In genomic region chr11:74195828-74196227, GRCh38 we compare ENCODE assay signal across 26 cellular contexts. TPM values are rescaled to one million over a fixed set of nuclear protein-coding genes. Genes with fewer than 3 reads are reported as not detected.
A peak's percentile ranks its signal among the peaks of the same experiment; 100 is the strongest.
DNase-seq lines count a peak whose midpoint lies in the region; ATAC-seq, FAIRE-seq and TF ChIP-seq lines count a peak whose summit lies in the region.
"Had no signal": no experiment of that assay in that cellular context is flagged by ENCODE, and none has a peak within 500 bp of the region (broad histone marks: within the 10 kb centered on the region; RNA-seq: fewer than 3 reads in every experiment).

No MANE protein-coding gene starts in this region.

- H3K9me3 ChIP-seq in endothelial cell of umbilical vein (replicated peaks; ENCODE audit: control insufficient read depth, insufficient read depth, low read length): no peaks in the 10 kb centered on the region
- H3K9me3 ChIP-seq in heart right ventricle: peaks cover 0 to 16% (median 0%) of the 10 kb centered on the region in 11 donors
- H3K9me3 ChIP-seq: ascending aorta, ovary, tibial nerve had no signal

- peak; percentile 5 for DNase-seq in A172 (ENCODE audit: low spot score)
- peak; percentile 9 for DNase-seq in EL
- DNase-seq in NCI-H69 (lab: John Stamatoyannopoulos, UW): peak; percentile 64
- DNase-seq in endothelial cell of umbilical vein (ENCODE audit: low read depth, low spot score): peak; percentile 32
- no peak for DNase-seq in heart right ventricle
- no peak for DNase-seq in DMS79 (lab: John Stamatoyannopoulos, UW)
- DNase-seq in SHP77 treated with DMSO at 0.1 percent for 48 hours (lab: John Stamatoyannopoulos, UW): no peak
- DNase-seq: activated CD4-positive, alpha-beta T cell treated with anti-CD3 and anti-CD28 coated beads, Interleukin-2, amount 10 ng/mL, durations not matched to agents 24 days and 14 days; activated gamma-delta T cell; activated naive CD8-positive, alpha-beta T cell treated with anti-CD3 and anti-CD28 coated beads, Interleukin-2, amount 10 ng/mL, durations not matched to agents 7 days and 5 days; activated T-cell treated with anti-CD3 and anti-CD28 coated beads, Interleukin-2, amount 50 U/mL, for 24 hours; KG1; NCI-H1694; NCI-H526; nephron progenitor cell; ovary; retina; small intestine; stimulated activated CD4-positive, alpha-beta T cell treated with anti-CD3 and anti-CD28 coated beads, Interleukin-1b, Interleukin-23, amount 100 ng/mL, for 48 hours had no signal

- no peak for TF ChIP-seq POLR2A in endothelial cell of umbilical vein (IDR thresholded peaks at IDR 0.05; ENCODE audit: low read depth, low read length)

- CTCF ChIA-PET in endothelial cell of umbilical vein (lab: Charles Lee): interaction anchor here (1.0 kb wide), 2 partner anchors 25 to 254 kb away, joined by 3 read pairs; partner anchors contain the start of genes C2CD3 and PPME1

- TF ChIP-seq CTCF in endothelial cell of umbilical vein (IDR thresholded peaks at IDR 0.05; ENCODE audit: extremely low read depth in 1 of 2, insufficient read depth in 1 of 2, low read depth in 1 of 2, low read length in 2 of 2) (no peak), heart right ventricle (IDR thresholded peaks at IDR 0.05) (no peak)

- POLR2A ChIA-PET in endothelial cell of umbilical vein (lab: Charles Lee): no interaction called here

- H3K27me3 ChIP-seq in endothelial cell of umbilical vein (ENCODE audit: control insufficient read depth in 2 of 2, insufficient read depth in 2 of 2, low read length in 2 of 2): no peaks in the 10 kb centered on the region
- no peaks in the 10 kb centered on the region for H3K27me3 ChIP-seq in heart right ventricle
- H3K27me3 ChIP-seq: ascending aorta, ovary, tibial nerve had no signal

- peak overlapping the region; percentile 42 for H3K4me2 ChIP-seq in endothelial cell of umbilical vein (ENCODE audit: insufficient read depth, low read length)

- H2AFZ ChIP-seq in endothelial cell of umbilical vein (ENCODE audit: low read depth, low read length): no peak overlapping the region

- no peaks in the 10 kb centered on the region for H4K20me1 ChIP-seq in endothelial cell of umbilical vein (replicated peaks; ENCODE audit: control insufficient read depth, extremely low read depth, insufficient read depth, low read length)

- no peaks in the 10 kb centered on the region for H3K9me1 ChIP-seq in endothelial cell of umbilical vein (replicated peaks; ENCODE audit: control insufficient read depth, extremely low read depth, insufficient read depth, low read length)

- H3K36me3 ChIP-seq in endothelial cell of umbilical vein (ENCODE audit: control insufficient read depth in 2 of 2, extremely low read depth in 1 of 2, insufficient read depth in 2 of 2, low read length in 2 of 2): no peaks in the 10 kb centered on the region
- H3K36me3 ChIP-seq in heart right ventricle: peaks cover 0 to 5% (median 0%) of the 10 kb centered on the region in 9 donors
- H3K36me3 ChIP-seq: ovary had no signal

- no peak overlapping the region for H3K4me3 ChIP-seq in endothelial cell of umbilical vein (replicated peaks in 1 of 3; ENCODE audit: insufficient read depth in 1 of 3, low read depth in 1 of 3, low read length in 3 of 3)
- H3K4me3 ChIP-seq in heart right ventricle: no peak overlapping the region
- H3K4me3 ChIP-seq: ascending aorta, GM12878, lung, ovary, tibial nerve had no signal

- no TSS peak for BruUV-seq in endothelial cell of umbilical vein (replicated peaks; lab: Mats Ljungman, UMichigan)

- H3K79me2 ChIP-seq in endothelial cell of umbilical vein (ENCODE audit: control insufficient read depth, insufficient read depth, low read length): no peaks in the 10 kb centered on the region

- H3K4me1 ChIP-seq in endothelial cell of umbilical vein (ENCODE audit: control insufficient read depth, extremely low read depth, insufficient read depth, low read length) (peaks cover 10% of the 10 kb centered on the region), heart right ventricle (peaks cover 0 to 6% (median 0%) of the 10 kb centered on the region in 9 donors)
- H3K4me1 ChIP-seq: ascending aorta, tibial nerve had no signal

- dilution Hi-C loops in endothelial cell of umbilical vein (cut with MboI; ENCODE audit: extremely low pct_ligation_motif_present, low sequenced_read_pairs): no loop called here

- peak; percentile 81 for FAIRE-seq in endothelial cell of umbilical vein (lab: Jason Lieb, UNC)
- FAIRE-seq: GM12878, small intestine had no signal

- no peak overlapping the region for H3K9ac ChIP-seq in endothelial cell of umbilical vein (replicated peaks; ENCODE audit: extremely low read depth, insufficient read depth, low read length)

- intact Hi-C loops in endothelial cell of umbilical vein (cut with micrococcal nuclease) (no loop called here), heart right ventricle (cut with DNase I) (no loop called here)

- ATAC-seq in HG03097 (IDR thresholded peaks at IDR 0.05; ENCODE audit: low FRiP score, unreplicated experiment): no peak
- ATAC-seq in heart right ventricle: no peak
- ATAC-seq: GM12878 had no signal

- H3K27ac ChIP-seq in endothelial cell of umbilical vein (ENCODE audit: insufficient read depth, low read depth, low read length) (no peak overlapping the region), heart right ventricle (no peak overlapping the region)
- H3K27ac ChIP-seq: ascending aorta, C4-2B, ovary, tibial nerve, VCaP had no signal

TF ChIP-seq in endothelial cell of umbilical vein, 7 proteins besides CTCF, POLR2A, EP300 and RAD21:
- TF ChIP-seq JUN (IDR thresholded peaks at IDR 0.05; ENCODE audit: borderline replicate concordance, insufficient read depth, insufficient read length, low read depth) (peak; percentile 61), FOS (IDR thresholded peaks at IDR 0.05; ENCODE audit: borderline replicate concordance, insufficient read depth, low read length) (peak; percentile 58)
- TF ChIP-seq, protein P1, sequence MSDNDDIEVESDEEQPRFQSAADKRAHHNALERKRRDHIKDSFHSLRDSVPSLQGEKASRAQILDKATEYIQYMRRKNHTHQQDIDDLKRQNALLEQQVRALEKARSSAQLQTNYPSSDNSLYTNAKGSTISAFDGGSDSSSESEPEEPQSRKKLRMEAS (IDR thresholded peaks at IDR 0.05; ENCODE audit: insufficient read depth, insufficient read length): no peak

RNA-seq across cellular contexts. Expression of gene PPME1, which starts 24.7 kb away (rescaled TPM):
- 219 and 294 TPM in 2 replicates for total RNA-seq in A172 (2014; rRNA removed; shearing (Covaris generic))
- total RNA-seq in endothelial cell of umbilical vein (35.0 and 37.2 TPM in 2 replicates), heart right ventricle (10 to 100 TPM; 24.5 to 35.3 (median 30.7) TPM)
- polyA plus RNA-seq in endothelial cell of umbilical vein (49.9 and 56.6 TPM in 2 replicates), heart right ventricle (10 to 100 TPM; 24.2 to 30.4 TPM)
- 45.3 and 46.8 TPM in 2 replicates for polyA plus RNA-seq in endothelial cell of umbilical vein (2011; cell fraction: cytosol; rRNA removed)
- polyA plus RNA-seq in endothelial cell of umbilical vein (2011; cell fraction: nucleus; rRNA removed): 43.2 and 44.5 TPM in 2 replicates
- 33.7 and 36.0 TPM in 2 replicates for polyA plus RNA-seq in endothelial cell of umbilical vein (2012)
- 43.4 and 44.7 TPM in 2 replicates for polyA minus RNA-seq in endothelial cell of umbilical vein
- 44.4 TPM for polyA minus RNA-seq in endothelial cell of umbilical vein (2011; cell fraction: cytosol; rRNA and poly(A)+ RNA removed)
- polyA minus RNA-seq in endothelial cell of umbilical vein (2011; cell fraction: nucleus; rRNA and poly(A)+ RNA removed): 36.1 and 65.8 TPM in 2 replicates

RNA-seq across cellular contexts. Expression of gene C2CD3, which starts 25.0 kb away (rescaled TPM):
- 49.2 and 54.2 TPM in 2 replicates for total RNA-seq in A172 (2014; rRNA removed; shearing (Covaris generic))
- total RNA-seq in endothelial cell of umbilical vein: 26.2 and 36.6 TPM in 2 replicates
- polyA plus RNA-seq in endothelial cell of umbilical vein: 12.9 and 13.2 TPM in 2 replicates
- 11.1 and 13.1 TPM in 2 replicates for polyA plus RNA-seq in endothelial cell of umbilical vein (2011; cell fraction: cytosol; rRNA removed)
- polyA plus RNA-seq in endothelial cell of umbilical vein (2011; cell fraction: nucleus; rRNA removed): 25.4 and 36.2 TPM in 2 replicates
- polyA plus RNA-seq in endothelial cell of umbilical vein (2012): 15.1 and 22.4 TPM in 2 replicates
- 63.7 and 69.9 TPM in 2 replicates for polyA minus RNA-seq in endothelial cell of umbilical vein
- polyA minus RNA-seq in endothelial cell of umbilical vein (2011; cell fraction: cytosol; rRNA and poly(A)+ RNA removed): 30.3 TPM
- 51.6 and 77.2 TPM in 2 replicates for polyA minus RNA-seq in endothelial cell of umbilical vein (2011; cell fraction: nucleus; rRNA and poly(A)+ RNA removed)
- 10 to 100 TPM in 8 of 10 donors, 1 to 10 TPM in 2; 8.4 to 14.8 (median 12.2) TPM for total RNA-seq in heart right ventricle
- polyA plus RNA-seq in heart right ventricle: 1 to 10 TPM; 7.8 to 8.1 TPM

Comparison
In these comparisons a context has a peak if more than half of its experiments do, and no peak if none do; other contexts are left out.
1. DNase-seq: peak in A172 (single experiment), EL (single experiment), NCI-H69 (single experiment) and endothelial cell of umbilical vein (single experiment); none in heart right ventricle (0 of 2), DMS79 (single experiment) and SHP77 treated with DMSO at 0.1 percent for 48 hours (single experiment).